Comparison of ENCODE assay signal across 1 cellular context in the genomic region with DNA sequence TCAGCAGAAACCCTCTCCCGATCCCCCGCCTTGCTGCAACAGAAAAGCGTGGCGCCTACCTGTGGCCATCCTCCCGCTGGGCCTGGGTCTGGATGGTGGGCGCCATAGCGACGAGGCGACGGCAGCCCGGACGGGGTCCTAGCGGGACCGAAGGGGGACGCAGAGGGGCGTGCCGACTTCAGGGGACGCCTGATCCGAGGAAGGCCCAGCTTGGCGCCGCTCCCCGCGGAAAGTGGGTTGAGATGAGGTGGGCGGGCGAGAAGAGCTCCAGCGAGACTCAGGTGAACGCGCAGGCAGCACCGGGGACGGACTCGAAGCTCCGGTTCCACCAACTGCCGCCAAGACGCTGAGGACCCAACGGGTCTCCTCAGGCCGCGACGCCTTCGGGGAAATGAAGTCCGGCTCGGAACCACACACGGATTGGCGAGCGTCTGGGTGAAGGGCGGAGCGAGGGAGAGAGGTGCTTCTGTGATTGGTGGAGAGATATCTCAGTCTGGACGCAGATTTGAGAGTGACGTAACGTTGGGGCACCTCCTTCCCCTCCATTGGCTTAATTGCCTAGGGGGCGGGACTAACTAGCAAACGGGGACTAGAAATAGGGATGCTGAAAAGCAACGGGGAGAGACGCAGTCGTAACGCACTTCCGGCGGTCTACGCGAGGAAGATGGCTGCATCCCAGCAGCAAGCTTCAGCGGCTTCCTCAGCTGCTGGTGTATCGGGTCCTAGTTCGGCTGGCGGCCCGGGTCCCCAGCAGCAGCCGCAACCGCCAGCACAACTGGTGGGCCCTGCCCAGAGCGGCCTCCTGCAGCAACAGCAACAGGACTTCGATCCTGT.
TF ChIP-seq lines count a peak whose summit lies in the region.

A gene with protein sequence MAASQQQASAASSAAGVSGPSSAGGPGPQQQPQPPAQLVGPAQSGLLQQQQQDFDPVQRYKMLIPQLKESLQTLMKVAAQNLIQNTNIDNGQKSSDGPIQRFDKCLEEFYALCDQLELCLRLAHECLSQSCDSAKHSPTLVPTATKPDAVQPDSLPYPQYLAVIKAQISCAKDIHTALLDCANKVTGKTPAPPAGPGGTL (plus strand): TSS at position 620 of the 834 bp plus-strand sequence. CDS start 45 bp downstream, at position 665.
Gene PAF1, minus strand, starts transcription at position 348 of the 834 bp plus-strand sequence. Its CDS starts 242 bp downstream, at position 106.

TF ChIP-seq in HepG2, 621 proteins besides CTCF, POLR2A, EP300 and RAD21 (continued from another document and continues in another):
- TF ChIP-seq, protein P1, sequence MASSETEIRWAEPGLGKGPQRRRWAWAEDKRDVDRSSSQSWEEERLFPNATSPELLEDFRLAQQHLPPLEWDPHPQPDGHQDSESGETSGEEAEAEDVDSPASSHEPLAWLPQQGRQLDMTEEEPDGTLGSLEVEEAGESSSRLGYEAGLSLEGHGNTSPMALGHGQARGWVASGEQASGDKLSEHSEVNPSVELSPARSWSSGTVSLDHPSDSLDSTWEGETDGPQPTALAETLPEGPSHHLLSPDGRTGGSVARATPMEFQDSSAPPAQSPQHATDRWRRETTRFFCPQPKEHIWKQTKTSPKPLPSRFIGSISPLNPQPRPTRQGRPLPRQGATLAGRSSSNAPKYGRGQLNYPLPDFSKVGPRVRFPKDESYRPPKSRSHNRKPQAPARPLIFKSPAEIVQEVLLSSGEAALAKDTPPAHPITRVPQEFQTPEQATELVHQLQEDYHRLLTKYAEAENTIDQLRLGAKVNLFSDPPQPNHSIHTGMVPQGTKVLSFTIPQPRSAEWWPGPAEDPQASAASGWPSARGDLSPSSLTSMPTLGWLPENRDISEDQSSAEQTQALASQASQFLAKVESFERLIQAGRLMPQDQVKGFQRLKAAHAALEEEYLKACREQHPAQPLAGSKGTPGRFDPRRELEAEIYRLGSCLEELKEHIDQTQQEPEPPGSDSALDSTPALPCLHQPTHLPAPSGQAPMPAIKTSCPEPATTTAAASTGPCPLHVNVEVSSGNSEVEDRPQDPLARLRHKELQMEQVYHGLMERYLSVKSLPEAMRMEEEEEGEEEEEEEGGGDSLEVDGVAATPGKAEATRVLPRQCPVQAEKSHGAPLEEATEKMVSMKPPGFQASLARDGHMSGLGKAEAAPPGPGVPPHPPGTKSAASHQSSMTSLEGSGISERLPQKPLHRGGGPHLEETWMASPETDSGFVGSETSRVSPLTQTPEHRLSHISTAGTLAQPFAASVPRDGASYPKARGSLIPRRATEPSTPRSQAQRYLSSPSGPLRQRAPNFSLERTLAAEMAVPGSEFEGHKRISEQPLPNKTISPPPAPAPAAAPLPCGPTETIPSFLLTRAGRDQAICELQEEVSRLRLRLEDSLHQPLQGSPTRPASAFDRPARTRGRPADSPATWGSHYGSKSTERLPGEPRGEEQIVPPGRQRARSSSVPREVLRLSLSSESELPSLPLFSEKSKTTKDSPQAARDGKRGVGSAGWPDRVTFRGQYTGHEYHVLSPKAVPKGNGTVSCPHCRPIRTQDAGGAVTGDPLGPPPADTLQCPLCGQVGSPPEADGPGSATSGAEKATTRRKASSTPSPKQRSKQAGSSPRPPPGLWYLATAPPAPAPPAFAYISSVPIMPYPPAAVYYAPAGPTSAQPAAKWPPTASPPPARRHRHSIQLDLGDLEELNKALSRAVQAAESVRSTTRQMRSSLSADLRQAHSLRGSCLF (CRISPR knock-in tag; IDR thresholded peaks at IDR 0.05; ENCODE audit: borderline replicate concordance): peak; percentile 48; the same call in 1 of the 2 replicates
- TF ChIP-seq U2AF1 (optimal IDR thresholded peaks at IDR 0.05; ENCODE audit: low read depth, low read length): no peak
- TF ChIP-seq PLSCR1 (CRISPR knock-in tag; IDR thresholded peaks at IDR 0.05; ENCODE audit: borderline replicate concordance): no peak
- TF ChIP-seq MEIS1 (CRISPR knock-in tag; IDR thresholded peaks at IDR 0.05; ENCODE audit: borderline replicate concordance): peak; percentile 93; the same call in 1 of the 2 replicates
- TF ChIP-seq THRA (CRISPR knock-in tag; IDR thresholded peaks at IDR 0.05; ENCODE audit: borderline replicate concordance): peak; percentile 8; the same call in 1 of the 2 replicates
- peak; percentile 42; the same call in 1 of the 2 replicates for TF ChIP-seq RFXAP (CRISPR knock-in tag; IDR thresholded peaks at IDR 0.05; ENCODE audit: borderline replicate concordance)
- TF ChIP-seq ZNF724P (CRISPR knock-in tag; IDR thresholded peaks at IDR 0.05; ENCODE audit: borderline replicate concordance): peak; percentile 62; the same call in 1 of the 2 replicates
- TF ChIP-seq TBP (CRISPR knock-in tag; IDR thresholded peaks at IDR 0.05): no peak; the same call in 1 of the 2 replicates
- peak; percentile 85 for TF ChIP-seq CEBPB (IDR thresholded peaks at IDR 0.05; ENCODE audit: borderline replicate concordance, low read depth, low read length)
- no peak for TF ChIP-seq ZNF382 (CRISPR knock-in tag; IDR thresholded peaks at IDR 0.05; ENCODE audit: borderline replicate concordance)
- 0 out of 2 replicates have a peak, but pooled peaks have one; percentile 70 for TF ChIP-seq ZNF235 (CRISPR knock-in tag; IDR thresholded peaks at IDR 0.05; ENCODE audit: borderline replicate concordance)
- no peak for TF ChIP-seq SYNCRIP (IDR thresholded peaks at IDR 0.05; ENCODE audit: insufficient read depth, low read depth, low read length)
- peak; percentile 6 for TF ChIP-seq FOXJ3 (CRISPR knock-in tag; IDR thresholded peaks at IDR 0.05; ENCODE audit: borderline replicate concordance)
- 0 out of 2 replicates have a peak, but pooled peaks have one; percentile 33 for TF ChIP-seq ZNF660 (CRISPR knock-in tag; IDR thresholded peaks at IDR 0.05; ENCODE audit: borderline replicate concordance, low read depth)
- TF ChIP-seq MYC (CRISPR knock-in tag; IDR thresholded peaks at IDR 0.05; ENCODE audit: borderline replicate concordance): peak; percentile 52; the same call in 1 of the 2 replicates
- no peak for TF ChIP-seq PLRG1 (conservative IDR thresholded peaks at IDR 0.05)
- TF ChIP-seq, protein P2, sequence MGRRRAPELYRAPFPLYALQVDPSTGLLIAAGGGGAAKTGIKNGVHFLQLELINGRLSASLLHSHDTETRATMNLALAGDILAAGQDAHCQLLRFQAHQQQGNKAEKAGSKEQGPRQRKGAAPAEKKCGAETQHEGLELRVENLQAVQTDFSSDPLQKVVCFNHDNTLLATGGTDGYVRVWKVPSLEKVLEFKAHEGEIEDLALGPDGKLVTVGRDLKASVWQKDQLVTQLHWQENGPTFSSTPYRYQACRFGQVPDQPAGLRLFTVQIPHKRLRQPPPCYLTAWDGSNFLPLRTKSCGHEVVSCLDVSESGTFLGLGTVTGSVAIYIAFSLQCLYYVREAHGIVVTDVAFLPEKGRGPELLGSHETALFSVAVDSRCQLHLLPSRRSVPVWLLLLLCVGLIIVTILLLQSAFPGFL (CRISPR knock-in tag; IDR thresholded peaks at IDR 0.05): peak; percentile 81; the same call in 1 of the 2 replicates
- no peak for TF ChIP-seq RELA (CRISPR knock-in tag; IDR thresholded peaks at IDR 0.05)
- TF ChIP-seq ATRX (CRISPR knock-in tag; IDR thresholded peaks at IDR 0.05; ENCODE audit: borderline replicate concordance): no peak
- TF ChIP-seq RBAK (CRISPR knock-in tag; IDR thresholded peaks at IDR 0.05): no peak
- TF ChIP-seq LBX2 (CRISPR knock-in tag; IDR thresholded peaks at IDR 0.05; ENCODE audit: borderline replicate concordance): no peak; the same call in 1 of the 2 replicates
- 0 out of 2 replicates have a peak, but pooled peaks have one; percentile 62 for TF ChIP-seq MTF1 (CRISPR knock-in tag; IDR thresholded peaks at IDR 0.05)
- no peak for TF ChIP-seq ZNF546 (CRISPR knock-in tag; conservative IDR thresholded peaks at IDR 0.05)
- TF ChIP-seq, protein P3, sequence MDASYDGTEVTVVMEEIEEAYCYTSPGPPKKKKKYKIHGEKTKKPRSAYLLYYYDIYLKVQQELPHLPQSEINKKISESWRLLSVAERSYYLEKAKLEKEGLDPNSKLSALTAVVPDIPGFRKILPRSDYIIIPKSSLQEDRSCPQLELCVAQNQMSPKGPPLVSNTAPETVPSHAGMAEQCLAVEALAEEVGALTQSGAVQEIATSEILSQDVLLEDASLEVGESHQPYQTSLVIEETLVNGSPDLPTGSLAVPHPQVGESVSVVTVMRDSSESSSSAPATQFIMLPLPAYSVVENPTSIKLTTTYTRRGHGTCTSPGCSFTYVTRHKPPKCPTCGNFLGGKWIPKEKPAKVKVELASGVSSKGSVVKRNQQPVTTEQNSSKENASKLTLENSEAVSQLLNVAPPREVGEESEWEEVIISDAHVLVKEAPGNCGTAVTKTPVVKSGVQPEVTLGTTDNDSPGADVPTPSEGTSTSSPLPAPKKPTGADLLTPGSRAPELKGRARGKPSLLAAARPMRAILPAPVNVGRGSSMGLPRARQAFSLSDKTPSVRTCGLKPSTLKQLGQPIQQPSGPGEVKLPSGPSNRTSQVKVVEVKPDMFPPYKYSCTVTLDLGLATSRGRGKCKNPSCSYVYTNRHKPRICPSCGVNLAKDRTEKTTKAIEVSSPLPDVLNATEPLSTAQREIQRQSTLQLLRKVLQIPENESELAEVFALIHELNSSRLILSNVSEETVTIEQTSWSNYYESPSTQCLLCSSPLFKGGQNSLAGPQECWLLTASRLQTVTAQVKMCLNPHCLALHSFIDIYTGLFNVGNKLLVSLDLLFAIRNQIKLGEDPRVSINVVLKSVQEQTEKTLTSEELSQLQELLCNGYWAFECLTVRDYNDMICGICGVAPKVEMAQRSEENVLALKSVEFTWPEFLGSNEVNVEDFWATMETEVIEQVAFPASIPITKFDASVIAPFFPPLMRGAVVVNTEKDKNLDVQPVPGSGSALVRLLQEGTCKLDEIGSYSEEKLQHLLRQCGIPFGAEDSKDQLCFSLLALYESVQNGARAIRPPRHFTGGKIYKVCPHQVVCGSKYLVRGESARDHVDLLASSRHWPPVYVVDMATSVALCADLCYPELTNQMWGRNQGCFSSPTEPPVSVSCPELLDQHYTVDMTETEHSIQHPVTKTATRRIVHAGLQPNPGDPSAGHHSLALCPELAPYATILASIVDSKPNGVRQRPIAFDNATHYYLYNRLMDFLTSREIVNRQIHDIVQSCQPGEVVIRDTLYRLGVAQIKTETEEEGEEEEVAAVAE (CRISPR knock-in tag; IDR thresholded peaks at IDR 0.05; ENCODE audit: borderline replicate concordance): no peak; the same call in 1 of the 2 replicates
- TF ChIP-seq KDM5B (CRISPR knock-in tag; IDR thresholded peaks at IDR 0.05; ENCODE audit: borderline replicate concordance): peak; percentile 81
- peak; percentile 24; the same call in 1 of the 2 replicates for TF ChIP-seq STAG1 (CRISPR knock-in tag; IDR thresholded peaks at IDR 0.05)
- 0 out of 2 replicates have a peak, but pooled peaks have one; percentile 8 for TF ChIP-seq ZBTB42 (CRISPR knock-in tag; IDR thresholded peaks at IDR 0.05)
- TF ChIP-seq ADNP (CRISPR knock-in tag; IDR thresholded peaks at IDR 0.05): no peak
- TF ChIP-seq ZNF878 (CRISPR knock-in tag; IDR thresholded peaks at IDR 0.05): 0 out of 2 replicates have a peak, but pooled peaks have one; percentile 20
- TF ChIP-seq MEF2D (CRISPR knock-in tag; IDR thresholded peaks at IDR 0.05): peak; percentile 13; the same call in 1 of the 2 replicates
- TF ChIP-seq ZMAT5 (CRISPR knock-in tag; IDR thresholded peaks at IDR 0.05; ENCODE audit: borderline replicate concordance, low read depth): no peak
- TF ChIP-seq CBFB (CRISPR knock-in tag; IDR thresholded peaks at IDR 0.05): peak; percentile 26; the same call in 1 of the 2 replicates
- no peak for TF ChIP-seq NONO (IDR thresholded peaks at IDR 0.05)
- TF ChIP-seq NONO (CRISPR knock-in tag; conservative IDR thresholded peaks at IDR 0.05): peak; percentile 72
